Comparison of ENCODE assay signal across 8 cellular contexts in genomic region chr17:75856062-75856681, GRCh38. TPM values are rescaled to one million over a fixed set of nuclear protein-coding genes. Genes with fewer than 3 reads are reported as not detected.
A peak's percentile ranks its signal among the peaks of the same experiment; 100 is the strongest.
DNase-seq lines count a peak whose midpoint lies in the region; ATAC-seq and TF ChIP-seq lines count a peak whose summit lies in the region.

No MANE protein-coding gene starts in this region.

- no peaks in the 10 kb centered on the region for H3K27me3 Mint-ChIP-seq in activated CD4-positive, alpha-beta memory T cell treated with anti-CD3 and anti-CD28 coated beads, Interleukin-2, amount 10 ng/mL, durations not matched to agents 7 days and 5 days

- CTCF ChIA-PET in activated CD4-positive, alpha-beta memory T cell treated with anti-CD3 and anti-CD28 coated beads, Interleukin-2, amount 10 ng/mL, durations not matched to agents 7 days and 5 days (lab: Charles Lee), result interaction anchor here (0.9 to 8.8 kb wide), 16 partner anchors 8 to 567 kb away, joined by 3 to 85 read pairs (median 6); partner anchors contain the start of genes MRPL38, SLC25A19, SRP68 and TRIM47

- H3K9me3 ChIP-seq in cardiac muscle cell (ENCODE audit: low read depth), result no peaks in the 10 kb centered on the region

- H3K4me3 Mint-ChIP-seq in activated CD4-positive, alpha-beta memory T cell treated with anti-CD3 and anti-CD28 coated beads, Interleukin-2, amount 10 ng/mL, durations not matched to agents 7 days and 5 days, result no peak overlapping the region

- H3K27me3 ChIP-seq in cardiac muscle cell (no peaks in the 10 kb centered on the region), rectal smooth muscle tissue (ENCODE audit: control insufficient read depth, insufficient read depth, low read length) (no peaks in the 10 kb centered on the region)

- no peak for TF ChIP-seq CTCF in cardiac muscle cell (IDR thresholded peaks at IDR 0.05; ENCODE audit: low read depth, low read length)

- peaks cover 44% of the 10 kb centered on the region for H3K4me1 Mint-ChIP-seq in activated CD4-positive, alpha-beta memory T cell treated with anti-CD3 and anti-CD28 coated beads, Interleukin-2, amount 10 ng/mL, durations not matched to agents 7 days and 5 days

- peaks cover 9% of the 10 kb centered on the region for H3K36me3 Mint-ChIP-seq in activated CD4-positive, alpha-beta memory T cell treated with anti-CD3 and anti-CD28 coated beads, Interleukin-2, amount 10 ng/mL, durations not matched to agents 7 days and 5 days (ENCODE audit: low read depth)

- peak overlapping the region; percentile 98 for H3K9ac ChIP-seq in rectal smooth muscle tissue (ENCODE audit: low read length)

- DNase-seq in SIG-M5 treated with dmso at 0.1 percent for 504 hours (lab: John Stamatoyannopoulos, UW; ENCODE audit: unreplicated experiment), result peak; percentile 61
- DNase-seq in SIG-M5 (lab: John Stamatoyannopoulos, UW), result no peak
- DNase-seq in activated CD4-positive, alpha-beta memory T cell treated with anti-CD3 and anti-CD28 coated beads, Interleukin-2, amount 10 ng/mL, durations not matched to agents 7 days and 5 days, result peak; percentile 26
- DNase-seq in cardiac muscle cell (ENCODE audit: low read depth in 1 of 2, low spot score in 1 of 2), result no peak
- no peak for DNase-seq in SK-N-DZ (ENCODE audit: low spot score)

- H3K4me1 ChIP-seq in cardiac muscle cell (ENCODE audit: low read depth) (peaks cover 4% of the 10 kb centered on the region), rectal smooth muscle tissue (ENCODE audit: control insufficient read depth, insufficient read depth, low read length) (peaks cover 20% of the 10 kb centered on the region)

- H3K36me3 ChIP-seq in cardiac muscle cell (peaks cover 2% of the 10 kb centered on the region), rectal smooth muscle tissue (ENCODE audit: control insufficient read depth, insufficient read depth, low read length) (peaks cover 1% of the 10 kb centered on the region)

- ATAC-seq in HG03565 (IDR thresholded peaks at IDR 0.05; ENCODE audit: unreplicated experiment) (peak; percentile 2), HG03520 (IDR thresholded peaks at IDR 0.05; ENCODE audit: unreplicated experiment) (no peak)

- H3K4me3 ChIP-seq in cardiac muscle cell, result peak overlapping the region; percentile 63
- H3K4me3 ChIP-seq in rectal smooth muscle tissue (ENCODE audit: low read length), result peak overlapping the region; percentile 99

- H3K27ac Mint-ChIP-seq in activated CD4-positive, alpha-beta memory T cell treated with anti-CD3 and anti-CD28 coated beads, Interleukin-2, amount 10 ng/mL, durations not matched to agents 7 days and 5 days, result peak overlapping the region; percentile 85

- H3K9me3 Mint-ChIP-seq in activated CD4-positive, alpha-beta memory T cell treated with anti-CD3 and anti-CD28 coated beads, Interleukin-2, amount 10 ng/mL, durations not matched to agents 7 days and 5 days, result no peaks in the 10 kb centered on the region

- POLR2A ChIA-PET in activated CD4-positive, alpha-beta memory T cell treated with anti-CD3 and anti-CD28 coated beads, Interleukin-2, amount 10 ng/mL, durations not matched to agents 7 days and 5 days (lab: Charles Lee), result interaction anchor here (0.6 to 10.2 kb wide), 22 partner anchors 8 to 336 kb away, joined by 3 to 221 read pairs (median 6); partner anchors contain the start of genes GALK1, MRPL38, TRIM47 and TRIM65

- H3K27ac ChIP-seq in cardiac muscle cell (peak overlapping the region; percentile 91), rectal smooth muscle tissue (ENCODE audit: low read depth, low read length) (peak overlapping the region; percentile 96)

RNA-seq across cellular contexts. Expression of gene WBP2, which starts 1.0 kb away (rescaled TPM):
- 100 to 1,000 TPM; 107 to 114 TPM for total RNA-seq in activated CD4-positive, alpha-beta memory T cell treated with anti-CD3 and anti-CD28 coated beads, Interleukin-2, amount 10 ng/mL, durations not matched to agents 7 days and 5 days
- 61.3 and 75.6 TPM in 2 replicates for total RNA-seq in cardiac muscle cell
- polyA plus RNA-seq in cardiac muscle cell, result 160 and 161 TPM in 2 replicates
- polyA plus RNA-seq in SK-N-DZ (2014; cell fraction: cytosol; rRNA removed), result 38.6 and 39.1 TPM in 2 replicates
- polyA plus RNA-seq in SK-N-DZ (2014; cell fraction: nucleus; rRNA removed), result 25.3 and 25.4 TPM in 2 replicates

RNA-seq across cellular contexts. Expression of gene UNC13D, which starts 12.0 kb away (rescaled TPM):
- 100 to 1,000 TPM; 179 to 190 TPM for total RNA-seq in activated CD4-positive, alpha-beta memory T cell treated with anti-CD3 and anti-CD28 coated beads, Interleukin-2, amount 10 ng/mL, durations not matched to agents 7 days and 5 days
- total RNA-seq in cardiac muscle cell, result 4.6 and 14.8 TPM in 2 replicates
- polyA plus RNA-seq in cardiac muscle cell, result 10.8 and 24.6 TPM in 2 replicates
- polyA plus RNA-seq in SK-N-DZ (2014; cell fraction: cytosol; rRNA removed), result 13.1 and 17.0 TPM in 2 replicates
- polyA plus RNA-seq in SK-N-DZ (2014; cell fraction: nucleus; rRNA removed), result 60.0 and 69.4 TPM in 2 replicates

RNA-seq across cellular contexts. Expression of gene TRIM47, which starts 22.2 kb away (rescaled TPM):
- total RNA-seq in activated CD4-positive, alpha-beta memory T cell treated with anti-CD3 and anti-CD28 coated beads, Interleukin-2, amount 10 ng/mL, durations not matched to agents 7 days and 5 days, result 10 to 100 TPM; 31.9 to 33.8 TPM
- total RNA-seq in cardiac muscle cell, result 1.3 and 4.6 TPM in 2 replicates
- polyA plus RNA-seq in cardiac muscle cell, result 2.2 and 2.9 TPM in 2 replicates
- polyA plus RNA-seq in SK-N-DZ (2014; cell fraction: cytosol; rRNA removed), result 42.0 and 46.7 TPM in 2 replicates
- polyA plus RNA-seq in SK-N-DZ (2014; cell fraction: nucleus; rRNA removed), result 59.5 and 79.2 TPM in 2 replicates

RNA-seq across cellular contexts. Expression of gene TRIM65, which starts 40.6 kb away (rescaled TPM):
- 10 to 100 TPM; 24.9 to 26.1 TPM for total RNA-seq in activated CD4-positive, alpha-beta memory T cell treated with anti-CD3 and anti-CD28 coated beads, Interleukin-2, amount 10 ng/mL, durations not matched to agents 7 days and 5 days
- 20.2 and 31.5 TPM in 2 replicates for total RNA-seq in cardiac muscle cell
- 14.6 and 16.8 TPM in 2 replicates for polyA plus RNA-seq in cardiac muscle cell
- 42.9 and 44.0 TPM in 2 replicates for polyA plus RNA-seq in SK-N-DZ (2014; cell fraction: cytosol; rRNA removed)
- polyA plus RNA-seq in SK-N-DZ (2014; cell fraction: nucleus; rRNA removed), result 36.1 and 45.2 TPM in 2 replicates

RNA-seq across cellular contexts. Expression of gene MRPL38, which starts 48.5 kb away (rescaled TPM):
- 10 to 100 TPM; 79.9 to 85.0 TPM for total RNA-seq in activated CD4-positive, alpha-beta memory T cell treated with anti-CD3 and anti-CD28 coated beads, Interleukin-2, amount 10 ng/mL, durations not matched to agents 7 days and 5 days
- 63.9 and 68.0 TPM in 2 replicates for total RNA-seq in cardiac muscle cell
- polyA plus RNA-seq in cardiac muscle cell, result 222 and 227 TPM in 2 replicates
- polyA plus RNA-seq in SK-N-DZ (2014; cell fraction: cytosol; rRNA removed), result 107 and 108 TPM in 2 replicates
- 204 and 219 TPM in 2 replicates for polyA plus RNA-seq in SK-N-DZ (2014; cell fraction: nucleus; rRNA removed)

Comparison
In these comparisons a context has a peak if more than half of its experiments do, and no peak if none do; other contexts are left out.
1. DNase-seq: peak in SIG-M5 treated with dmso at 0.1 percent for 504 hours (single experiment) and activated CD4-positive, alpha-beta memory T cell treated with anti-CD3 and anti-CD28 coated beads, Interleukin-2, amount 10 ng/mL, durations not matched to agents 7 days and 5 days (single experiment); none in SIG-M5 (single experiment), cardiac muscle cell (0 of 2) and SK-N-DZ (single experiment).
2. RNA of gene UNC13D, which starts 12.0 kb away (total RNA-seq): 179 to 190 TPM in activated CD4-positive, alpha-beta memory T cell treated with anti-CD3 and anti-CD28 coated beads, Interleukin-2, amount 10 ng/mL, durations not matched to agents 7 days and 5 days; 4.6 to 14.8 TPM in cardiac muscle cell; every median in the first group is over 10 times any median in the second.